10 cellular contexts compared by ENCODE assay signal in genomic region chr3:120323761-120324160, GRCh38. TPM values are rescaled to one million over a fixed set of nuclear protein-coding genes. Genes with fewer than 3 reads are reported as not detected.
DNase-seq lines count a peak whose midpoint lies in the region; ATAC-seq, FAIRE-seq and TF ChIP-seq lines count a peak whose summit lies in the region.
"Not testable (repeated sequence)": the region's sequence is repeated elsewhere in the genome, so short reads cannot be mapped to it uniquely, and the experiment has no call there.
"Had no signal": no experiment of that assay in that cellular context is flagged by ENCODE, and none has a peak within 500 bp of the region (broad histone marks: within the 10 kb centered on the region; RNA-seq: fewer than 3 reads in every experiment).

No MANE protein-coding gene starts in this region.

- not testable (repeated sequence) for H3K4me2 ChIP-seq in keratinocyte (ENCODE audit: control insufficient read depth, extremely low read depth, insufficient read depth, low read depth, low read length)

- not testable (repeated sequence) for H3K27ac Mint-ChIP-seq in activated CD8-positive, alpha-beta T cell treated with anti-CD3 and anti-CD28 coated beads for 36 hours
- peak overlapping the region; percentile 79 for H3K27ac Mint-ChIP-seq in activated naive CD4-positive, alpha-beta T cell treated with anti-CD3 and anti-CD28 coated beads, Interleukin-2, amount 50 U/mL, for 24 hours

- CTCF ChIA-PET in activated CD8-positive, alpha-beta T cell treated with anti-CD3 and anti-CD28 coated beads for 36 hours (lab: Charles Lee) = not testable (repeated sequence)

- H3K27me3 Mint-ChIP-seq in activated CD8-positive, alpha-beta T cell treated with anti-CD3 and anti-CD28 coated beads for 36 hours; activated naive CD4-positive, alpha-beta T cell treated with anti-CD3 and anti-CD28 coated beads, Interleukin-2, amount 50 U/mL, for 24 hours: not testable (repeated sequence)

- H3K27me3 ChIP-seq in keratinocyte (ENCODE audit: control insufficient read depth, extremely low read depth, insufficient read depth, low read length) = not testable (repeated sequence)

- H3K4me1 ChIP-seq in keratinocyte (ENCODE audit: control insufficient read depth, extremely low read depth, insufficient read depth, low read length) = not testable (repeated sequence)

- not testable (repeated sequence) for H3K9ac ChIP-seq in keratinocyte (ENCODE audit: control insufficient read depth, extremely low read depth, insufficient read depth, low read length)

- not testable (repeated sequence) for H3K36me3 ChIP-seq in keratinocyte (ENCODE audit: control insufficient read depth in 2 of 2, extremely low read depth in 1 of 2, insufficient read depth in 2 of 2, low read length in 2 of 2)

- not testable (repeated sequence) for H3K9me3 ChIP-seq in keratinocyte (ENCODE audit: control insufficient read depth, low read depth, low read length)

- not testable (repeated sequence) for H4K20me1 ChIP-seq in keratinocyte (ENCODE audit: control insufficient read depth, extremely low read depth, insufficient read depth, low read length)

- not testable (repeated sequence) for H3K4me3 Mint-ChIP-seq in activated CD8-positive, alpha-beta T cell treated with anti-CD3 and anti-CD28 coated beads for 36 hours; activated naive CD4-positive, alpha-beta T cell treated with anti-CD3 and anti-CD28 coated beads, Interleukin-2, amount 50 U/mL, for 24 hours

- not testable (repeated sequence) for H3K9me1 ChIP-seq in keratinocyte (ENCODE audit: control insufficient read depth, extremely low read depth, insufficient read depth, low read length)

- intact Hi-C loops in activated CD8-positive, alpha-beta T cell treated with anti-CD3 and anti-CD28 coated beads for 36 hours (cut with micrococcal nuclease) = not testable (repeated sequence)

- not testable (repeated sequence) for FAIRE-seq in keratinocyte (lab: Jason Lieb, UNC)

- dilution Hi-C loops in keratinocyte (cut with MboI; ENCODE audit: extremely low pct_ligation_motif_present, low sequenced_read_pairs) = not testable (repeated sequence)

- not testable (repeated sequence) for H3K4me3 ChIP-seq in choroid plexus epithelial cell (ENCODE audit: low read depth, low read length); keratinocyte (ENCODE audit: control insufficient read depth in 2 of 3, extremely low read depth in 1 of 3, insufficient read depth in 2 of 3, low read depth in 1 of 3, low read length in 3 of 3)

- H2AFZ ChIP-seq in keratinocyte (ENCODE audit: control insufficient read depth, low read length) = not testable (repeated sequence)

- H3K79me2 ChIP-seq in keratinocyte (ENCODE audit: control insufficient read depth, insufficient read depth, low read length) = not testable (repeated sequence)

- peak overlapping the region; percentile 18 for H3K27ac ChIP-seq in keratinocyte (ENCODE audit: control insufficient read depth, insufficient read depth, low read length)

- TF ChIP-seq CTCF in activated CD8-positive, alpha-beta T cell treated with anti-CD3 and anti-CD28 coated beads for 36 hours (IDR thresholded peaks at IDR 0.05); choroid plexus epithelial cell (conservative IDR thresholded peaks at IDR 0.05; ENCODE audit: low read depth, low read length); keratinocyte (optimal IDR thresholded peaks at IDR 0.05 in 1 of 3, IDR thresholded peaks at IDR 0.05 in 1 of 3, conservative IDR thresholded peaks at IDR 0.05 in 1 of 3; ENCODE audit: extremely low read depth in 1 of 3, insufficient read depth in 2 of 3, low read length in 3 of 3): not testable (repeated sequence)

- peaks cover 46% of the 10 kb centered on the region for H3K36me3 Mint-ChIP-seq in activated CD8-positive, alpha-beta T cell treated with anti-CD3 and anti-CD28 coated beads for 36 hours (ENCODE audit: low read depth)
- H3K36me3 Mint-ChIP-seq in activated naive CD4-positive, alpha-beta T cell treated with anti-CD3 and anti-CD28 coated beads, Interleukin-2, amount 50 U/mL, for 24 hours = peaks cover 27% of the 10 kb centered on the region

- not testable (repeated sequence) for H3K4me1 Mint-ChIP-seq in activated CD8-positive, alpha-beta T cell treated with anti-CD3 and anti-CD28 coated beads for 36 hours (ENCODE audit: low read depth)
- H3K4me1 Mint-ChIP-seq in activated naive CD4-positive, alpha-beta T cell treated with anti-CD3 and anti-CD28 coated beads, Interleukin-2, amount 50 U/mL, for 24 hours = peaks cover 15% of the 10 kb centered on the region

- not testable (repeated sequence) for ATAC-seq in activated CD8-positive, alpha-beta T cell treated with anti-CD3 and anti-CD28 coated beads for 36 hours

- not testable (repeated sequence) for H3K9me3 Mint-ChIP-seq in activated CD8-positive, alpha-beta T cell treated with anti-CD3 and anti-CD28 coated beads for 36 hours; activated naive CD4-positive, alpha-beta T cell treated with anti-CD3 and anti-CD28 coated beads, Interleukin-2, amount 50 U/mL, for 24 hours

- DNase-seq in Daoy (ENCODE audit: low read depth) (peak; percentile 45), RKO (ENCODE audit: low spot score) (peak; percentile 14), choroid plexus epithelial cell (ENCODE audit: low read depth) (peak; percentile 37)
- peak; percentile 21 for DNase-seq in activated CD8-positive, alpha-beta T cell treated with anti-CD3 and anti-CD28 coated beads for 36 hours
- DNase-seq in keratinocyte (ENCODE audit: low read depth, low spot score) = not testable (repeated sequence)
- DNase-seq in stimulated activated CD4-positive, alpha-beta T cell treated with anti-CD3 and anti-CD28 coated beads, Interleukin-12 subunit alpha, Interleukin-12 subunit beta, amount 100 ng/mL, for 4 hours = peak; percentile 4

- POLR2A ChIA-PET in activated CD8-positive, alpha-beta T cell treated with anti-CD3 and anti-CD28 coated beads for 36 hours (lab: Charles Lee) = not testable (repeated sequence)

RNA-seq across cellular contexts. Expression of gene LRRC58, which starts 25.4 kb away (rescaled TPM):
- total RNA-seq in Daoy (2014; rRNA removed; shearing (Covaris generic)) = 25.9 and 29.2 TPM in 2 replicates
- total RNA-seq in activated CD8-positive, alpha-beta T cell treated with anti-CD3 and anti-CD28 coated beads for 36 hours = 10 to 100 TPM; 29.1 to 30.7 TPM
- 9.7 to 17.4 TPM (median 14.6 TPM) in 3 replicates for polyA plus RNA-seq in keratinocyte
- 2.9 TPM for polyA plus RNA-seq in keratinocyte (2011; ENCODE audit: low read depth)
- polyA plus RNA-seq in keratinocyte (2011; cell fraction: cytosol; rRNA removed) = 6.2 and 12.8 TPM in 2 replicates
- 8.4 and 11.0 TPM in 2 replicates for polyA plus RNA-seq in keratinocyte (2011; cell fraction: nucleus; rRNA removed)
- polyA plus RNA-seq in keratinocyte (2012; ENCODE audit: low replicate concordance) = 8.4 and 13.8 TPM in 2 replicates
- 3.7 to 23.4 TPM (median 13.0 TPM) in 3 replicates for polyA minus RNA-seq in keratinocyte
- 16.1 TPM for polyA minus RNA-seq in keratinocyte (2011; cell fraction: cytosol; rRNA and poly(A)+ RNA removed)
- 11.6 and 21.4 TPM in 2 replicates for polyA minus RNA-seq in keratinocyte (2011; cell fraction: nucleus; rRNA and poly(A)+ RNA removed)

RNA-seq across cellular contexts. Expression of gene GPR156, which starts 38.7 kb away (rescaled TPM):
- 1.5 and 1.7 TPM in 2 replicates for total RNA-seq in Daoy (2014; rRNA removed; shearing (Covaris generic))
- not detected for total RNA-seq in activated CD8-positive, alpha-beta T cell treated with anti-CD3 and anti-CD28 coated beads for 36 hours
- polyA plus RNA-seq in keratinocyte = 0.08 to 0.24 TPM (median 0.17 TPM) in 3 replicates
- polyA plus RNA-seq in keratinocyte (2011; ENCODE audit: low read depth) = 0.06 TPM
- 0.05 and 0.07 TPM in 2 replicates for polyA plus RNA-seq in keratinocyte (2011; cell fraction: cytosol; rRNA removed)
- 0.29 and 0.56 TPM in 2 replicates for polyA plus RNA-seq in keratinocyte (2011; cell fraction: nucleus; rRNA removed)
- polyA plus RNA-seq in keratinocyte (2012; ENCODE audit: low replicate concordance) = 0.11 and 0.18 TPM in 2 replicates
- 0.07 to 0.58 TPM (median 0.26 TPM) in 3 replicates for polyA minus RNA-seq in keratinocyte
- polyA minus RNA-seq in keratinocyte (2011; cell fraction: cytosol; rRNA and poly(A)+ RNA removed) = not detected
- polyA minus RNA-seq in keratinocyte (2011; cell fraction: nucleus; rRNA and poly(A)+ RNA removed) = 0.63 and 1.6 TPM in 2 replicates
- total RNA-seq: CD4-positive, alpha-beta memory T cell; G401; HepG2 had no signal
- polyA plus RNA-seq: CD4-positive, alpha-beta memory T cell; HepG2 had no signal
